In genomic region chr7:101099969-101100781, GRCh38 we compare ENCODE assay signal across 8 cellular contexts. TPM values are rescaled to one million over a fixed set of nuclear protein-coding genes. Genes with fewer than 3 reads are reported as not detected.
A peak's percentile ranks its signal among the peaks of the same experiment; 100 is the strongest.
DNase-seq lines count a peak whose midpoint lies in the region; ATAC-seq and TF ChIP-seq lines count a peak whose summit lies in the region.

No MANE protein-coding gene starts in this region.

- in situ Hi-C loops in GM13977 (cut with MboI; ENCODE audit: low pct_unique_long_range_greater_than_20kb, low sequenced_read_pairs, unreplicated experiment): no loop called here

- peak; percentile 57 for ATAC-seq in HG02759 (IDR thresholded peaks at IDR 0.05; ENCODE audit: unreplicated experiment)
- no peak for ATAC-seq in HG02763 (IDR thresholded peaks at IDR 0.05; ENCODE audit: unreplicated experiment)

- TF ChIP-seq CTCF in GM13977 (IDR thresholded peaks at IDR 0.05; ENCODE audit: extremely low read depth, insufficient read depth, missing control alignments): no peak

- DNase-seq in AG08396 (ENCODE audit: low spot score) (peak; percentile 94), SIG-M5 treated with dmso at 0.1 percent for 504 hours (lab: John Stamatoyannopoulos, UW; ENCODE audit: unreplicated experiment) (peak; percentile 93), anterior cingulate cortex (lab: John Stamatoyannopoulos, UW) (peak in 57 of 58 donors; percentile 28 to 93 (median 82)), hepatic stellate cell (ENCODE audit: low spot score) (peak; percentile 93), renal cortical epithelial cell (ENCODE audit: low read depth) (peak; percentile 96), GM13977 (ENCODE audit: low spot score) (no peak)

RNA-seq across cellular contexts. Expression of gene TRIM56, which starts 14.9 kb away (rescaled TPM):
- total RNA-seq in renal cortical epithelial cell: 18.6 and 43.8 TPM in 2 replicates

RNA-seq across cellular contexts. Expression of gene SERPINE1, which starts 26.7 kb away (rescaled TPM):
- 860 and 1,733 TPM in 2 replicates for total RNA-seq in renal cortical epithelial cell

RNA-seq across cellular contexts. Expression of gene AP1S1, which starts 54.1 kb away (rescaled TPM):
- total RNA-seq in renal cortical epithelial cell: 137 and 326 TPM in 2 replicates
